In genomic region chr12:55142896-55143870, GRCh38 we compare ENCODE assay signal across 8 cellular contexts. TPM values are rescaled to one million over a fixed set of nuclear protein-coding genes. Genes with fewer than 3 reads are reported as not detected.
DNase-seq lines count a peak whose midpoint lies in the region; ATAC-seq and TF ChIP-seq lines count a peak whose summit lies in the region.

No MANE protein-coding gene starts in this region.

- H3K9me3 Mint-ChIP-seq in Caco-2 (ENCODE audit: unreplicated experiment): no peaks in the 10 kb centered on the region

- DNase-seq in Caco-2 (peak; percentile 51 to 59), HCEC 1CT (peak; percentile 30), NCI-H345 treated with DMSO at 0.1 percent for 48 hours (lab: John Stamatoyannopoulos, UW; ENCODE audit: unreplicated experiment) (peak; percentile 48), fibroblast of the conjunctiva (ENCODE audit: low read depth) (peak; percentile 10), prostate gland (ENCODE audit: low spot score) (peak; percentile 32), sciatic nerve (ENCODE audit: low spot score) (no peak)
- peak; percentile 60 for DNase-seq in activated CD8-positive, alpha-beta memory T cell treated with anti-CD3 and anti-CD28 coated beads for 24 hours

- H3K36me3 Mint-ChIP-seq in Caco-2 (ENCODE audit: insufficient read depth, unreplicated experiment): no peaks in the 10 kb centered on the region

- H3K27me3 ChIP-seq in Caco-2 (replicated peaks; ENCODE audit: control insufficient read depth, insufficient read depth, low read length) (no peaks in the 10 kb centered on the region; the same call in 1 of the 2 replicates), prostate gland (replicated peaks; ENCODE audit: insufficient read depth) (no peaks in the 10 kb centered on the region)

- H3K4me3 Mint-ChIP-seq in Caco-2 (ENCODE audit: unreplicated experiment): no peak overlapping the region

- TF ChIP-seq CTCF in Caco-2 (IDR thresholded peaks at IDR 0.05; ENCODE audit: insufficient read depth in 1 of 2, low read depth in 1 of 2, low read length in 1 of 2, severe bottlenecking in 1 of 2, unreplicated experiment in 1 of 2) (peak; percentile 56 to 78), prostate gland (IDR thresholded peaks at IDR 0.05) (peak in 3 of 4 experiments; percentile 39 to 48 (median 44))

- H3K9me3 ChIP-seq in Caco-2 (no peaks in the 10 kb centered on the region), prostate gland (no peaks in the 10 kb centered on the region)

- no peak overlapping the region for H3K27ac Mint-ChIP-seq in Caco-2 (ENCODE audit: unreplicated experiment)

- POLR2A ChIA-PET in Caco-2 (lab: Charles Lee): no interaction called here

- WGBS in prostate gland: 20% methylated on average over 3 of the region's 3 CpGs

- intact Hi-C loops in Caco-2 (cut with micrococcal nuclease; ENCODE audit: unreplicated experiment): loop anchor here (1.0 kb wide), 2 partner anchors 70 to 150 kb away; no protein-coding TSS in a partner anchor
- intact Hi-C loops in prostate gland (cut with DNase I): no loop called here
- intact Hi-C loops in sciatic nerve (cut with DNase I): no loop called here

- BruUV-seq in Caco-2 (replicated peaks; lab: Mats Ljungman, UMichigan): no TSS peak

- H3K4me1 Mint-ChIP-seq in Caco-2 (ENCODE audit: low read depth, unreplicated experiment): no peaks in the 10 kb centered on the region

- no peaks in the 10 kb centered on the region for H3K4me1 ChIP-seq in Caco-2
- H3K4me1 ChIP-seq in prostate gland (replicated peaks): no peaks in the 10 kb centered on the region

- CTCF ChIA-PET in Caco-2 (lab: Charles Lee): interaction anchor here (1.4 kb wide), 1 partner anchor 150 kb away, joined by 5 read pairs; no protein-coding TSS in a partner anchor

- ATAC-seq in sciatic nerve (no peak), GM18907 (IDR thresholded peaks at IDR 0.05; ENCODE audit: unreplicated experiment) (no peak)

- no peaks in the 10 kb centered on the region for H3K36me3 ChIP-seq in Caco-2 (ENCODE audit: control insufficient read depth, insufficient read depth, low read length)
- no peaks in the 10 kb centered on the region for H3K36me3 ChIP-seq in prostate gland

- H3K4me3 ChIP-seq in Caco-2 (ENCODE audit: low read depth, low read length): no peak overlapping the region
- no peak overlapping the region for H3K4me3 ChIP-seq in prostate gland

- H3K27me3 Mint-ChIP-seq in Caco-2 (ENCODE audit: insufficient read depth, unreplicated experiment): peaks cover 4% of the 10 kb centered on the region

- TF ChIP-seq POLR2A in prostate gland (IDR thresholded peaks at IDR 0.05): no peak

- no peak overlapping the region for H3K27ac ChIP-seq in prostate gland

RNA-seq across cellular contexts. Expression of gene OR9K2, which starts 17.0 kb away (rescaled TPM):
- total RNA-seq in Caco-2 (2022): not detected in 2 replicates
- total RNA-seq in prostate gland: not detected
- total RNA-seq in sciatic nerve: not detected
